Comparison of ENCODE assay signal across 23 cellular contexts in the genomic region with DNA sequence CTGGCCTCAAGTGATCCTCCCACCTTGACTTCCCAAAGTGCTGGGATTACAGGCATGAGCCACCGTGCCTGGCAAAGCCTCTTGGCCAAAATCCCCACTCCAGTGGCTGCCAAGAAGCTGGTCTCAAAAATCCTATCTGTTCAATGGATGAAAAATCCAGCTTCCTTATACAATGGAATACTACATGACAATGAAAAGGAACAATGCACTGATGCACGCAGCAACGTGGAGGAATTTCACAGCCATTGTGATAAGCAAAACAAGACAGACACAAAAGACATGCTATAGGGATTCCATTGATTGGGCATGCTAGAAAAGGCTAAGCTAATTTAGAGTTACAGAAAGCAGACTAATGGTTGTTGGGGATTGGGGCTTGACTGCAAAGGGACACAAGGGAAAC. TPM values are rescaled to one million over a fixed set of nuclear protein-coding genes. Genes with fewer than 3 reads are reported as not detected.
"Had no signal": no experiment of that assay in that cellular context is flagged by ENCODE, and none has a peak within 500 bp of the region (broad histone marks: within the 10 kb centered on the region; RNA-seq: fewer than 3 reads in every experiment).

No MANE protein-coding gene starts in this region.

- DNase-seq: natural killer cell, occipital lobe, psoas muscle, sigmoid colon, upper lobe of right lung, uterus had no signal

- H3K9me3 ChIP-seq: ovary, psoas muscle, right lobe of liver, sigmoid colon, thoracic aorta, thyroid gland, upper lobe of right lung, uterus had no signal

- H3K27me3 ChIP-seq: neural progenitor cell, ovary, right lobe of liver, thyroid gland, tibial nerve, uterus had no signal

- H3K4me3 ChIP-seq: neural progenitor cell, ovary, psoas muscle, right lobe of liver, sigmoid colon, stomach, thoracic aorta, thyroid gland, tibial nerve, upper lobe of right lung, uterus had no signal

- H3K4me2 ChIP-seq: neural progenitor cell had no signal

- H3K27ac Mint-ChIP-seq: natural killer cell; neural progenitor cell; progenitor cell of endocrine pancreas; stimulated activated effector memory CD8-positive, alpha-beta T cell treated with anti-CD3 and anti-CD28 coated beads, Interleukin-12 subunit alpha, Interleukin-12 subunit beta, amount 100 ng/mL, for 72 hours; stimulated activated naive B cell treated with anti-CD40 and anti-IgM and Interleukin-4, amounts not matched to agents 10 μg/mL and 1 μg/mL and 100 μg/mL, for 72 hours had no signal

- H3K36me3 ChIP-seq: neural progenitor cell, ovary, right lobe of liver, sigmoid colon, stomach, thoracic aorta, thyroid gland, tibial nerve, upper lobe of right lung, uterus had no signal

- H3K27ac ChIP-seq: neural progenitor cell, ovary, parathyroid adenoma, psoas muscle, right lobe of liver, sigmoid colon, stomach, thoracic aorta, thyroid gland, tibial nerve, upper lobe of right lung, uterus had no signal

- H3K9me3 Mint-ChIP-seq: naive thymus-derived CD4-positive, alpha-beta T cell; natural killer cell; nephron; neural progenitor cell; stimulated activated effector memory CD8-positive, alpha-beta T cell treated with anti-CD3 and anti-CD28 coated beads, Interleukin-12 subunit alpha, Interleukin-12 subunit beta, amount 100 ng/mL, for 72 hours had no signal

- FAIRE-seq: small intestine had no signal

- H3K4me1 ChIP-seq: neural progenitor cell, parathyroid adenoma, psoas muscle, sigmoid colon, stomach, uterus had no signal

- H3K36me3 Mint-ChIP-seq: naive thymus-derived CD4-positive, alpha-beta T cell; natural killer cell; neural progenitor cell; stimulated activated effector memory CD8-positive, alpha-beta T cell treated with anti-CD3 and anti-CD28 coated beads, Interleukin-12 subunit alpha, Interleukin-12 subunit beta, amount 100 ng/mL, for 72 hours had no signal

- H3K4me3 Mint-ChIP-seq: natural killer cell; nephron; neural progenitor cell; stimulated activated effector memory CD8-positive, alpha-beta T cell treated with anti-CD3 and anti-CD28 coated beads, Interleukin-12 subunit alpha, Interleukin-12 subunit beta, amount 100 ng/mL, for 72 hours; stimulated activated naive B cell treated with anti-CD40 and anti-IgM and Interleukin-4, amounts not matched to agents 10 μg/mL and 1 μg/mL and 100 μg/mL, for 72 hours had no signal

- H3K9ac ChIP-seq: neural progenitor cell, parathyroid adenoma had no signal

- H3K79me2 ChIP-seq: parathyroid adenoma had no signal

RNA-seq across cellular contexts. Expression of a gene that starts 21.3 kb away (rescaled TPM):
- total RNA-seq: naive thymus-derived CD4-positive, alpha-beta T cell; natural killer cell; progenitor cell of endocrine pancreas; renal cortical epithelial cell; right cardiac atrium; sigmoid colon; skeletal muscle tissue; thyroid gland had no signal
- polyA plus RNA-seq: naive thymus-derived CD4-positive, alpha-beta T cell; right cardiac atrium had no signal
